Comparison of ENCODE assay signal across 9 cellular contexts in genomic region chr3:59023612-59024011, GRCh38.
"Had no signal": no experiment of that assay in that cellular context is flagged by ENCODE, and none has a peak within 500 bp of the region (broad histone marks: within the 10 kb centered on the region; RNA-seq: fewer than 3 reads in every experiment).

No MANE protein-coding gene starts in this region.

- H3K36me3 ChIP-seq: HAP-1 had no signal

- ATAC-seq: GM23338, HCT116 had no signal

- FAIRE-seq: HTR-8/SVneo had no signal

- H2AFZ ChIP-seq: GM23338 had no signal

- DNase-seq: H7, HFFc6, Karpas-422, KBM-7 had no signal

- H3K27ac ChIP-seq: KMS-11 had no signal

- H3K4me1 ChIP-seq: HAP-1 had no signal

- H3K9ac ChIP-seq: KMS-11 had no signal

- H3K9me3 ChIP-seq: HAP-1 had no signal

- H3K4me3 ChIP-seq: GM23338, HAP-1 had no signal

- H3K4me2 ChIP-seq: GM23338, KMS-11 had no signal
